ENCODE assay signal across 10 cellular contexts in genomic region chr22:39039306-39040126, GRCh38. TPM values are rescaled to one million over a fixed set of nuclear protein-coding genes. Genes with fewer than 3 reads are reported as not detected.
A peak's percentile ranks its signal among the peaks of the same experiment; 100 is the strongest.
DNase-seq lines count a peak whose midpoint lies in the region; ATAC-seq and TF ChIP-seq lines count a peak whose summit lies in the region.
"Had no signal": no experiment of that assay in that cellular context is flagged by ENCODE, and none has a peak within 500 bp of the region (broad histone marks: within the 10 kb centered on the region; RNA-seq: fewer than 3 reads in every experiment).

No MANE protein-coding gene starts in this region.

- intact Hi-C loops in mammary epithelial cell (cut with micrococcal nuclease) = loop anchor here (2.0 kb wide), 1 partner anchor 25 kb away; the partner anchor contains the start of gene APOBEC3C
- intact Hi-C loops in ovary (cut with DNase I) = no loop called here

- no TSS peak for BruUV-seq in mammary epithelial cell (replicated peaks; lab: Mats Ljungman, UMichigan)

- CTCF ChIA-PET in CD8-positive, alpha-beta memory T cell (lab: Charles Lee) = no interaction called here
- CTCF ChIA-PET in mammary epithelial cell (lab: Charles Lee; ENCODE audit: low non-redundant PET) = no interaction called here

- H3K27ac Mint-ChIP-seq in CD8-positive, alpha-beta memory T cell = peak overlapping the region; percentile 77 to 96 (median 94)

- in situ Hi-C loops in mammary epithelial cell (cut with MboI; ENCODE audit: low sequenced_read_pairs in 2 of 2) = no loop called here

- TF ChIP-seq POLR2A in ovary (IDR thresholded peaks at IDR 0.05) = no peak

- no peaks in the 10 kb centered on the region for H3K9me3 ChIP-seq in CD8-positive, alpha-beta memory T cell (ENCODE audit: low read length)
- H3K9me3 ChIP-seq in HUES64 (ENCODE audit: insufficient read depth, low read depth, low read length) (no peaks in the 10 kb centered on the region), mammary epithelial cell (replicated peaks; ENCODE audit: insufficient read depth, low read length) (no peaks in the 10 kb centered on the region), ovary (no peaks in the 10 kb centered on the region)
- H3K9me3 ChIP-seq: adrenal gland had no signal

- H3K9ac ChIP-seq in HUES64 (ENCODE audit: low read depth, low read length) = no peak overlapping the region; the same call in 1 of the 2 replicates
- H3K9ac ChIP-seq in mammary epithelial cell (ENCODE audit: insufficient read depth, low read length) = no peak overlapping the region

- no peak overlapping the region for H3K4me3 ChIP-seq in CD8-positive, alpha-beta memory T cell (ENCODE audit: low read length)
- H3K4me3 ChIP-seq in HUES64 (ENCODE audit: low read length) (peak overlapping the region; percentile 52), mammary epithelial cell (replicated peaks in 1 of 3; ENCODE audit: insufficient read depth in 1 of 3, low read depth in 2 of 3, low read length in 3 of 3) (no peak overlapping the region), ovary (peak overlapping the region; percentile 54)

- no peak for DNase-seq in CD8-positive, alpha-beta memory T cell
- DNase-seq in mammary epithelial cell (no peak), ovary (no peak), NCI-H2227 treated with DMSO at 0.1 percent for 48 hours (lab: John Stamatoyannopoulos, UW) (no peak)
- DNase-seq: nucleus accumbens had no signal

- POLR2A ChIA-PET in CD8-positive, alpha-beta memory T cell (lab: Charles Lee) = interaction anchor here (1.2 kb wide), 1 partner anchor 169 kb away, joined by 4 read pairs; no protein-coding TSS in a partner anchor

- no peaks in the 10 kb centered on the region for H3K27me3 Mint-ChIP-seq in CD8-positive, alpha-beta memory T cell

- peak overlapping the region; percentile 30 for H3K4me2 ChIP-seq in mammary epithelial cell (ENCODE audit: insufficient read depth, low read depth, low read length)

- H3K27ac ChIP-seq in CD8-positive, alpha-beta memory T cell (ENCODE audit: low read depth, low read length) = peak overlapping the region; percentile 43
- peak overlapping the region; percentile 60; the same call in 1 of the 2 replicates for H3K27ac ChIP-seq in HUES64 (ENCODE audit: low read depth, low read length)
- H3K27ac ChIP-seq in mammary epithelial cell (ENCODE audit: insufficient read depth, low read depth, low read length) = no peak overlapping the region
- H3K27ac ChIP-seq in ovary = peak overlapping the region in 1 of 2 donors; percentile 89

- H3K4me1 ChIP-seq in CD8-positive, alpha-beta memory T cell (ENCODE audit: insufficient read depth, low read length) = peaks cover 16% of the 10 kb centered on the region
- H3K4me1 ChIP-seq in HUES64 (ENCODE audit: insufficient read depth, low read length) (peaks cover 9% of the 10 kb centered on the region), mammary epithelial cell (ENCODE audit: insufficient read depth, low read length) (peaks cover 6% of the 10 kb centered on the region), ovary (ENCODE audit: insufficient read depth) (peaks cover 16% of the 10 kb centered on the region)

- peak overlapping the region; percentile 50 to 93 (median 88) for H3K4me3 Mint-ChIP-seq in CD8-positive, alpha-beta memory T cell

- dilution Hi-C loops in mammary epithelial cell (cut with HindIII; ENCODE audit: low sequenced_read_pairs) = no loop called here

- H3K36me3 ChIP-seq in CD8-positive, alpha-beta memory T cell (ENCODE audit: insufficient read depth, low read length) = no peaks in the 10 kb centered on the region
- H3K36me3 ChIP-seq in HUES64 (ENCODE audit: insufficient read depth, low read length) (no peaks in the 10 kb centered on the region), mammary epithelial cell (ENCODE audit: insufficient read depth, low read length) (no peaks in the 10 kb centered on the region), ovary (no peaks in the 10 kb centered on the region)
- H3K36me3 ChIP-seq: adrenal gland had no signal

- WGBS in HUES64 = 84% methylated on average over 19 of the region's 19 CpGs
- 85% methylated on average over 16 of the region's 19 CpGs for WGBS in mammary epithelial cell (ENCODE audit: low coverage, missing lambda C conversion rate)
- WGBS in ovary, 3 donors = 90 to 96% (median 92%) methylated on average over 19 of the region's 19 CpGs

- peaks cover 28 to 42% (median 36%) of the 10 kb centered on the region in 3 donors for H3K4me1 Mint-ChIP-seq in CD8-positive, alpha-beta memory T cell

- ATAC-seq in HG02852 (IDR thresholded peaks at IDR 0.05; ENCODE audit: unreplicated experiment) (no peak), GM21423 (IDR thresholded peaks at IDR 0.05; ENCODE audit: unreplicated experiment) (no peak), HG03039 (IDR thresholded peaks at IDR 0.05; ENCODE audit: unreplicated experiment) (no peak)

- TF ChIP-seq EP300 in ovary (IDR thresholded peaks at IDR 0.05) = no peak

- peaks cover 0 to 12% (median 3%) of the 10 kb centered on the region in 3 donors for H3K36me3 Mint-ChIP-seq in CD8-positive, alpha-beta memory T cell

- H3K9me3 Mint-ChIP-seq in CD8-positive, alpha-beta memory T cell = no peaks in the 10 kb centered on the region

- H3K27me3 ChIP-seq in CD8-positive, alpha-beta memory T cell (ENCODE audit: insufficient read depth, low read length, poor library complexity, severe bottlenecking) = no peaks in the 10 kb centered on the region
- H3K27me3 ChIP-seq in HUES64 (ENCODE audit: insufficient read depth, low read length) (no peaks in the 10 kb centered on the region), mammary epithelial cell (ENCODE audit: insufficient read depth, low read length) (no peaks in the 10 kb centered on the region), ovary (no peaks in the 10 kb centered on the region)
- H3K27me3 ChIP-seq: adrenal gland had no signal

- no peak overlapping the region for H2AFZ ChIP-seq in mammary epithelial cell (ENCODE audit: low read depth, low read length)

- TF ChIP-seq CTCF in mammary epithelial cell (conservative IDR thresholded peaks at IDR 0.05 in 1 of 2, IDR thresholded peaks at IDR 0.05 in 1 of 2; ENCODE audit: extremely low read depth in 1 of 2, insufficient read depth in 1 of 2, low read depth in 1 of 2, low read length in 2 of 2) (no peak), ovary (IDR thresholded peaks at IDR 0.05) (no peak)

- peaks cover 17% of the 10 kb centered on the region for H3K79me2 ChIP-seq in mammary epithelial cell (ENCODE audit: insufficient read depth, low read length)

- no peaks in the 10 kb centered on the region for H4K20me1 ChIP-seq in mammary epithelial cell (ENCODE audit: insufficient read depth, low read length)

RNA-seq across cellular contexts. Expression of gene APOBEC3F, which starts 1.1 kb away (rescaled TPM):
- total RNA-seq in CD8-positive, alpha-beta memory T cell = 10 to 100 TPM; 28.4 to 30.1 TPM
- polyA plus RNA-seq in CD8-positive, alpha-beta memory T cell = 20.5 TPM
- polyA plus RNA-seq in HUES64 (2013, experiment 1 of 2) = 2.4 TPM
- polyA plus RNA-seq in HUES64 (2013, experiment 2 of 2) = 4.2 TPM
- total RNA-seq in mammary epithelial cell (10 to 100 TPM in 1 of 2 donors, 1 to 10 TPM in 1; 3.5 to 16.4 TPM), ovary (10 to 100 TPM in 5 of 7 donors, 1 to 10 TPM in 2; 7.6 to 51.4 (median 32.3) TPM)
- polyA plus RNA-seq in mammary epithelial cell (13.4 TPM), ovary (10 to 100 TPM in 1 of 2 donors, 1 to 10 TPM in 1; 7.4 to 14.2 TPM)
- polyA minus RNA-seq in mammary epithelial cell = 26.3 TPM

RNA-seq across cellular contexts. Expression of gene APOBEC3D, which starts 18.6 kb away (rescaled TPM):
- total RNA-seq in CD8-positive, alpha-beta memory T cell = 10 to 100 TPM; 40.8 to 41.3 TPM
- polyA plus RNA-seq in CD8-positive, alpha-beta memory T cell = 20.1 TPM
- 2.1 TPM for polyA plus RNA-seq in HUES64 (2013, experiment 1 of 2)
- polyA plus RNA-seq in HUES64 (2013, experiment 2 of 2) = 5.2 TPM
- total RNA-seq in mammary epithelial cell = under 1 TPM; 0.33 to 0.92 TPM
- polyA plus RNA-seq in mammary epithelial cell = 0.53 TPM
- not detected for polyA minus RNA-seq in mammary epithelial cell
- 1 to 10 TPM; 2.3 to 9.8 (median 6.3) TPM for total RNA-seq in ovary
- 1 to 10 TPM; 4.8 to 5.0 TPM for polyA plus RNA-seq in ovary

RNA-seq across cellular contexts. Expression of gene APOBEC3C, which starts 25.5 kb away (rescaled TPM):
- 100 to 1,000 TPM; 133 to 138 TPM for total RNA-seq in CD8-positive, alpha-beta memory T cell
- 255 TPM for polyA plus RNA-seq in CD8-positive, alpha-beta memory T cell
- polyA plus RNA-seq in HUES64 (2013, experiment 1 of 2) = 15.7 TPM
- polyA plus RNA-seq in HUES64 (2013, experiment 2 of 2) = 20.2 TPM
- total RNA-seq in mammary epithelial cell = 100 to 1,000 TPM in 1 of 2 donors, 10 to 100 TPM in 1; 30.5 to 151 TPM
- 101 TPM for polyA plus RNA-seq in mammary epithelial cell
- polyA minus RNA-seq in mammary epithelial cell = 89.5 TPM
- total RNA-seq in ovary = 10 to 100 TPM in 6 of 7 donors, 1 to 10 TPM in 1; 7.0 to 63.4 (median 52.4) TPM
- polyA plus RNA-seq in ovary = 10 to 100 TPM; 35.1 to 88.9 TPM

RNA-seq across cellular contexts. Expression of gene APOBEC3G, which starts 37.6 kb away (rescaled TPM):
- 100 to 1,000 TPM; 158 to 165 TPM for total RNA-seq in CD8-positive, alpha-beta memory T cell
- 256 TPM for polyA plus RNA-seq in CD8-positive, alpha-beta memory T cell
- 2.2 TPM for polyA plus RNA-seq in HUES64 (2013, experiment 1 of 2)
- 2.4 TPM for polyA plus RNA-seq in HUES64 (2013, experiment 2 of 2)
- total RNA-seq in mammary epithelial cell (10 to 100 TPM; 14.3 to 26.2 TPM), ovary (10 to 100 TPM; 13.2 to 36.5 (median 24.7) TPM)
- polyA plus RNA-seq in mammary epithelial cell (50.7 TPM), ovary (10 to 100 TPM; 19.6 to 36.3 TPM)
- polyA minus RNA-seq in mammary epithelial cell = 197 TPM

RNA-seq across cellular contexts. Expression of gene APOBEC3B, which starts 57.4 kb away (rescaled TPM):
- 1 to 10 TPM; 6.7 to 7.3 TPM for total RNA-seq in CD8-positive, alpha-beta memory T cell
- polyA plus RNA-seq in CD8-positive, alpha-beta memory T cell = 0.55 TPM
- polyA plus RNA-seq in HUES64 (2013, experiment 1 of 2) = 21.8 TPM
- polyA plus RNA-seq in HUES64 (2013, experiment 2 of 2) = 22.9 TPM
- 10 to 100 TPM in 1 of 2 donors, under 1 TPM in 1; 0.83 to 21.2 TPM for total RNA-seq in mammary epithelial cell
- polyA plus RNA-seq in mammary epithelial cell = 21.6 TPM
- 17.2 TPM for polyA minus RNA-seq in mammary epithelial cell
- 1 to 10 TPM in 4 of 7 donors, under 1 TPM in 2, not detected in 1; 0.43 to 1.9 (median 1.4) TPM for total RNA-seq in ovary
- under 1 TPM; 0.70 to 0.98 TPM for polyA plus RNA-seq in ovary

Comparison
In these comparisons a context has a peak if more than half of its experiments do, and no peak if none do; other contexts are left out.
1. H3K4me3 ChIP-seq: peak in HUES64 (single experiment) and ovary (single experiment); none in CD8-positive, alpha-beta memory T cell (single experiment) and mammary epithelial cell (0 of 3).